Comparison of ENCODE assay signal across 17 cellular contexts in the genomic region with DNA sequence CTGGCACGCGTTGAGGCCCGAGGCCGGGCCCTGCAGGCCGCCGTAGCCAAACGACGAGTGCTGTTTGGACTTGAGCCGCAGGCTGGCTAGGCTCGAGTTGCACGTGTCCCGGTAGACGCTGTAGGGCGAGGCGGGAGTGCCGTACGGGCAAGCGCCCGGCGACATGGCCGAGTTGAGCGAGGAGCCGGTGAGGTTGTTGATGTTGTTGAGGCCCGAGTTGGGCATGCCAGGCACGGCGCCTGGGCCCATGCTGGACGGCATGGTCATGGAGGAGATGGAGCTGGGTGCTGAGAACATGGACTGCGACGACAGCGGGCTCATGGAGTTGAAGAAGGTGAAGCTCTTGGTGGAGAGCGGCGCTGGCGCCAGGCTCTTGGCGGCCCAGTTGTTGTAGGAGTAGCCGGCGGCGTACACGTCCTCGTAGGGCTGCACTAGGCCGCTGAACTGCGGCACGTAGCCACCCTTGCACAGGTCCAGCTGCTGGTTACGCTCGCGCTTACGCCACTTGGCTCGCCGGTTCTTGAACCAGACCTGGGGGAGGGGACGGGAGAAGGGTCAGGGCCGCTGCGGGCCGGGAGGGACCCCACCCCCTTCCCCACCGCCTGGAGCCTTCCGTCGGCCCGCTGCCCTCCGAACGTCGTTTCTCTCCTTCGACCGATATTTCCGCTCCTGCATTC. TPM values are rescaled to one million over a fixed set of nuclear protein-coding genes. Genes with fewer than 3 reads are reported as not detected.
DNase-seq lines count a peak whose midpoint lies in the region; ATAC-seq, FAIRE-seq and TF ChIP-seq lines count a peak whose summit lies in the region.
"Had no signal": no experiment of that assay in that cellular context is flagged by ENCODE, and none has a peak within 500 bp of the region (broad histone marks: within the 10 kb centered on the region; RNA-seq: fewer than 3 reads in every experiment).

No MANE protein-coding gene starts in this region.

- no peak overlapping the region for H3K4me2 ChIP-seq in astrocyte (ENCODE audit: low read length)

- H3K27me3 Mint-ChIP-seq in astrocyte (ENCODE audit: low read depth, unreplicated experiment), result peaks cover 76% of the 10 kb centered on the region
- peaks cover 66 to 87% of the 10 kb centered on the region in 2 donors for H3K27me3 Mint-ChIP-seq in stimulated activated naive B cell treated with anti-CD40 and anti-IgM and Interleukin-4, amounts not matched to agents 10 μg/mL and 1 μg/mL and 100 μg/mL, for 72 hours

- peaks cover 19% of the 10 kb centered on the region for H3K9me3 Mint-ChIP-seq in astrocyte (ENCODE audit: unreplicated experiment)
- H3K9me3 Mint-ChIP-seq in stimulated activated naive B cell treated with anti-CD40 and anti-IgM and Interleukin-4, amounts not matched to agents 10 μg/mL and 1 μg/mL and 100 μg/mL, for 72 hours, result peaks cover 5 to 7% of the 10 kb centered on the region in 2 donors
- H3K9me3 Mint-ChIP-seq: HFFc6 had no signal

- no peaks in the 10 kb centered on the region for H3K79me2 ChIP-seq in astrocyte (ENCODE audit: insufficient read depth, low read length)

- peaks cover 5% of the 10 kb centered on the region for H3K36me3 Mint-ChIP-seq in astrocyte (ENCODE audit: low read depth, unreplicated experiment)
- peaks cover 7 to 10% of the 10 kb centered on the region in 2 donors for H3K36me3 Mint-ChIP-seq in stimulated activated naive B cell treated with anti-CD40 and anti-IgM and Interleukin-4, amounts not matched to agents 10 μg/mL and 1 μg/mL and 100 μg/mL, for 72 hours

- H3K9ac ChIP-seq in astrocyte (ENCODE audit: low read length), result no peak overlapping the region

- no peak overlapping the region for H3K4me3 ChIP-seq in astrocyte (ENCODE audit: insufficient read depth, low read depth, low read length)
- H3K4me3 ChIP-seq in heart right ventricle, result no peak overlapping the region

- H3K36me3 ChIP-seq in astrocyte (ENCODE audit: insufficient read depth, low read length) (no peaks in the 10 kb centered on the region), heart right ventricle (no peaks in the 10 kb centered on the region)

- ATAC-seq in stimulated activated naive B cell treated with anti-CD40 and anti-IgM and Interleukin-4, amounts not matched to agents 10 μg/mL and 1 μg/mL and 100 μg/mL, for 72 hours (replicated peaks), result no peak
- no peak for ATAC-seq in GM18502 (IDR thresholded peaks at IDR 0.05; ENCODE audit: poor library complexity, unreplicated experiment)
- ATAC-seq in heart right ventricle, result no peak

- no peak overlapping the region for H3K27ac ChIP-seq in astrocyte (ENCODE audit: low read depth, low read length)
- no peak overlapping the region for H3K27ac ChIP-seq in heart right ventricle

- peak; percentile 38 to 42 for DNase-seq in activated T-cell treated with anti-CD3 and anti-CD28 coated beads, Interleukin-2, amount 50 U/mL, for 48 hours
- no peak for DNase-seq in activated T-cell treated with anti-CD3 and anti-CD28 coated beads, Interleukin-2, amount 50 U/mL, for 1 hour
- DNase-seq in astrocyte (ENCODE audit: low read depth) (no peak), iPS-NIHi7 (ENCODE audit: extremely low spot score) (peak; percentile 52), NCI-H1105 (lab: John Stamatoyannopoulos, UW) (no peak), heart right ventricle (no peak)
- DNase-seq in stimulated activated naive B cell treated with anti-CD40 and anti-IgM and Interleukin-4, amounts not matched to agents 10 μg/mL and 1 μg/mL and 100 μg/mL, for 72 hours, result no peak
- DNase-seq: central memory CD4-positive, alpha-beta T cell; DMS79; HFFc6; NCI-H1436; NCI-H524 treated with DMSO at 0.1 percent for 48 hours; occipital lobe; stimulated activated CD8-positive, alpha-beta memory T cell treated with anti-CD3 and anti-CD28 coated beads, Interleukin-4, amount 100 ng/mL, for 48 hours had no signal

- H4K20me1 ChIP-seq in astrocyte (ENCODE audit: insufficient read depth, low read length), result peaks cover 29% of the 10 kb centered on the region

- 5 to 9% methylated on average over 58 to 62 of the region's 62 CpGs for WGBS in heart right ventricle, 2 donors

- peak overlapping the region; percentile 93 for H3K27ac Mint-ChIP-seq in astrocyte (ENCODE audit: unreplicated experiment)
- H3K27ac Mint-ChIP-seq in stimulated activated naive B cell treated with anti-CD40 and anti-IgM and Interleukin-4, amounts not matched to agents 10 μg/mL and 1 μg/mL and 100 μg/mL, for 72 hours, result peak overlapping the region; percentile 70
- H3K27ac Mint-ChIP-seq: HFFc6 had no signal

- H2AFZ ChIP-seq in astrocyte (ENCODE audit: low read depth, low read length), result no peak overlapping the region

- H3K9me3 ChIP-seq in astrocyte (ENCODE audit: insufficient read depth, low read depth, low read length), result peaks cover 3% of the 10 kb centered on the region
- H3K9me3 ChIP-seq in heart right ventricle, result no peaks in the 10 kb centered on the region

- intact Hi-C loops in heart right ventricle (cut with DNase I), result no loop called here

- peaks cover 5% of the 10 kb centered on the region for H3K4me1 ChIP-seq in astrocyte (ENCODE audit: insufficient read depth, low read length)
- H3K4me1 ChIP-seq in heart right ventricle, result peaks cover 9 to 54% (median 41%) of the 10 kb centered on the region in 9 donors

- H3K27me3 ChIP-seq in astrocyte (ENCODE audit: insufficient read depth, low read length), result peaks cover 78% of the 10 kb centered on the region
- peaks cover 50 to 98% (median 90%) of the 10 kb centered on the region in 7 donors for H3K27me3 ChIP-seq in heart right ventricle

- H3K4me3 Mint-ChIP-seq in astrocyte (ENCODE audit: unreplicated experiment), result no peak overlapping the region
- H3K4me3 Mint-ChIP-seq in stimulated activated naive B cell treated with anti-CD40 and anti-IgM and Interleukin-4, amounts not matched to agents 10 μg/mL and 1 μg/mL and 100 μg/mL, for 72 hours, result peak overlapping the region; percentile 19 to 43
- H3K4me3 Mint-ChIP-seq: HFFc6 had no signal

- TF ChIP-seq CTCF in astrocyte (IDR thresholded peaks at IDR 0.05; ENCODE audit: insufficient read depth, low read depth, low read length) (no peak), heart right ventricle (IDR thresholded peaks at IDR 0.05) (no peak)

- FAIRE-seq in astrocyte (lab: Jason Lieb, UNC), result no peak
- FAIRE-seq: GM12892 had no signal

- peaks cover 5% of the 10 kb centered on the region for H3K4me1 Mint-ChIP-seq in astrocyte (ENCODE audit: low read depth, unreplicated experiment)
- H3K4me1 Mint-ChIP-seq in stimulated activated naive B cell treated with anti-CD40 and anti-IgM and Interleukin-4, amounts not matched to agents 10 μg/mL and 1 μg/mL and 100 μg/mL, for 72 hours, result peaks cover 34 to 49% of the 10 kb centered on the region in 2 donors

RNA-seq across cellular contexts. Expression of gene PITX1, which starts 5.1 kb away (rescaled TPM):
- total RNA-seq in astrocyte (0.52 TPM in 1 of 2 replicates, not detected in the other), heart right ventricle (under 1 TPM in 3 of 10 donors, not detected in 7; 0.11 to 0.24 (median 0.14) TPM)
- under 1 TPM in 1 of 2 donors, not detected in 1; 0.06 TPM for polyA plus RNA-seq in heart right ventricle
- total RNA-seq: kidney epithelial cell, occipital lobe had no signal

Comparison
In these comparisons a context has a peak if more than half of its experiments do, and no peak if none do; other contexts are left out.
1. DNase-seq: peak in activated T-cell treated with anti-CD3 and anti-CD28 coated beads, Interleukin-2, amount 50 U/mL, for 48 hours (2 of 2) and iPS-NIHi7 (single experiment); none in activated T-cell treated with anti-CD3 and anti-CD28 coated beads, Interleukin-2, amount 50 U/mL, for 1 hour (single experiment), astrocyte (single experiment), stimulated activated naive B cell treated with anti-CD40 and anti-IgM and Interleukin-4, amounts not matched to agents 10 μg/mL and 1 μg/mL and 100 μg/mL, for 72 hours (single experiment), NCI-H1105 (single experiment) and heart right ventricle (0 of 2).